8 cellular contexts compared by ENCODE assay signal in the genomic region with DNA sequence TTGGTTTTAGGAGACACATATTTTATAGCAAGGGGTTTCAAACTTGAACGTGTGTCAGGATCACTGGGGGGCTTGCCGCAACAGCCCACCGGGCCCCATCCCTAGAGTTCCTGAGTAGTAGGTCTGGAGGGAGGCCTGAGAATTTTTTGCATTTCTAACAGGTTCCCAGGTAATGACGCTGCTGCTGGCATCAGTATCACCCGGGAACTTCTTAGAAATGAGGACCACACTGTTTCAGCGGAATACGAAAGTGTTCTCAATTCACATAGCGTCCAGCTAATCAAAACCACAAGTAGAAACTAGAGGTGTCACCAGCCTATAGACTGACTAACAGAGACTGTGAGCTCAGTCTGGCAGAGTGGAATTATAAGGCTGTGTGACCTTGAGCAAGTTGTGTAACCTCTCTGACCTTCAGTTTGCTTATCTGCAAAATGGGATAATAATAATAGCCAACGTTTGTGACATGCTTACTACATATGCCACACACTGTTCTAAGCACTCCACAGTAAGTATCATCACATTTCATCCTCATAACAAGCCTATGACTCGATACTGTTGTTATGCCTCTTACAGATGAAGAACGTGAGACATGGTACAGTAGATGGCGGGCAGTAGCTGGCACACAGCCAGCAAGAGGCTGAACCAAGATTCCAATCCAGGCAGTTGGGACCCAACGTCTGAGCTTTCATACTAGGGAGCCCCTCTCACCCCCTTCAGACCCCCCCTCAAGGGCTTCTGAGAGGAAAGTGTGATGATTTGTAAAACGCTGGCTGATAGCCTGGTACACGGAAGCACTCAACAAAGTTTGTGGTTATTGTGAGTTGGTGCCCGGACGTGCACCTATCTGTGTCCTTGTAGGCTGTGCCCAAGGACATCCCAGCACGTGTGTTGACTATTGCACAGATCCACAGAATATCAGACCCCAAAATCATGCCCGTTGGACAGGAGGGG. TPM values are rescaled to one million over a fixed set of nuclear protein-coding genes. Genes with fewer than 3 reads are reported as not detected.
DNase-seq lines count a peak whose midpoint lies in the region; ATAC-seq and TF ChIP-seq lines count a peak whose summit lies in the region.
"Had no signal": no experiment of that assay in that cellular context is flagged by ENCODE, and none has a peak within 500 bp of the region (broad histone marks: within the 10 kb centered on the region; RNA-seq: fewer than 3 reads in every experiment).

No MANE protein-coding gene starts in this region.

- no peaks in the 10 kb centered on the region for H3K79me2 ChIP-seq in hepatocyte

- no peaks in the 10 kb centered on the region for H3K9me3 Mint-ChIP-seq in stimulated activated naive CD8-positive, alpha-beta T cell treated with anti-CD3 and anti-CD28 coated beads, Interleukin-15, Interleukin-2, amounts not matched to agents 100 ng/mL and 50 ng/mL, for 24 hours

- peak overlapping the region; percentile 89 for H3K27ac Mint-ChIP-seq in stimulated activated naive CD8-positive, alpha-beta T cell treated with anti-CD3 and anti-CD28 coated beads, Interleukin-15, Interleukin-2, amounts not matched to agents 100 ng/mL and 50 ng/mL, for 24 hours

- no peaks in the 10 kb centered on the region for H3K9me3 ChIP-seq in hepatocyte (ENCODE audit: low read depth)

- H3K4me1 Mint-ChIP-seq in stimulated activated naive CD8-positive, alpha-beta T cell treated with anti-CD3 and anti-CD28 coated beads, Interleukin-15, Interleukin-2, amounts not matched to agents 100 ng/mL and 50 ng/mL, for 24 hours (ENCODE audit: low read depth), result peaks cover 73% of the 10 kb centered on the region

- H3K4me3 ChIP-seq in hepatocyte, result no peak overlapping the region

- no peaks in the 10 kb centered on the region for H3K27me3 Mint-ChIP-seq in stimulated activated naive CD8-positive, alpha-beta T cell treated with anti-CD3 and anti-CD28 coated beads, Interleukin-15, Interleukin-2, amounts not matched to agents 100 ng/mL and 50 ng/mL, for 24 hours

- H3K27me3 ChIP-seq in hepatocyte, result no peaks in the 10 kb centered on the region

- peak; percentile 36 for DNase-seq in M059J (ENCODE audit: low read depth)
- DNase-seq in activated CD8-positive, alpha-beta memory T cell treated with anti-CD3 and anti-CD28 coated beads, Interleukin-2, amount 50 U/mL, for 48 hours, result peak; percentile 77
- no peak for DNase-seq in hepatocyte (ENCODE audit: low spot score)
- no peak for DNase-seq in NCI-H1417 (lab: John Stamatoyannopoulos, UW)
- DNase-seq: occipital lobe had no signal

- H2AFZ ChIP-seq in hepatocyte, result no peak overlapping the region

- H3K27ac ChIP-seq in hepatocyte, result peak overlapping the region; percentile 66

- no peaks in the 10 kb centered on the region for H3K36me3 ChIP-seq in hepatocyte (replicated peaks; ENCODE audit: insufficient read depth, low read depth)

- H3K36me3 Mint-ChIP-seq in stimulated activated naive CD8-positive, alpha-beta T cell treated with anti-CD3 and anti-CD28 coated beads, Interleukin-15, Interleukin-2, amounts not matched to agents 100 ng/mL and 50 ng/mL, for 24 hours (ENCODE audit: low read depth), result no peaks in the 10 kb centered on the region

- H4K20me1 ChIP-seq in hepatocyte (ENCODE audit: insufficient read depth, poor library complexity, severe bottlenecking), result no peaks in the 10 kb centered on the region

- no peak for ATAC-seq in GM19035 (IDR thresholded peaks at IDR 0.05; ENCODE audit: unreplicated experiment)
- no peak for ATAC-seq in GM21381 (IDR thresholded peaks at IDR 0.05; ENCODE audit: unreplicated experiment)

- H3K4me3 Mint-ChIP-seq in stimulated activated naive CD8-positive, alpha-beta T cell treated with anti-CD3 and anti-CD28 coated beads, Interleukin-15, Interleukin-2, amounts not matched to agents 100 ng/mL and 50 ng/mL, for 24 hours, result peak overlapping the region; percentile 73

- H3K9me2 ChIP-seq in hepatocyte (replicated peaks; ENCODE audit: insufficient read depth), result no peaks in the 10 kb centered on the region

- peak overlapping the region; percentile 68 for H3K4me2 ChIP-seq in hepatocyte

- WGBS in hepatocyte (ENCODE audit: low lambda C conversion rate, missing lambda C conversion rate), result 73% methylated on average over 19 of the region's 19 CpGs

- no peaks in the 10 kb centered on the region for H3K4me1 ChIP-seq in hepatocyte (ENCODE audit: insufficient read depth)

- no peak for TF ChIP-seq CTCF in hepatocyte (IDR thresholded peaks at IDR 0.05; ENCODE audit: poor library complexity)

RNA-seq across cellular contexts. Expression of gene ICAM2, which starts 4.6 kb away (rescaled TPM):
- total RNA-seq in M059J (2014; rRNA removed; shearing (Covaris generic)), result 0.84 and 1.0 TPM in 2 replicates
- total RNA-seq in hepatocyte, result 6.0 and 8.4 TPM in 2 replicates
- polyA plus RNA-seq in hepatocyte, result 2.7 and 3.4 TPM in 2 replicates

RNA-seq across cellular contexts. Expression of gene PRR29, which starts 26.9 kb away (rescaled TPM):
- total RNA-seq in M059J (2014; rRNA removed; shearing (Covaris generic)), result 0.05 TPM in 1 of 2 replicates, not detected in the other
- 0.13 and 0.36 TPM in 2 replicates for total RNA-seq in hepatocyte
- 0.62 and 1.4 TPM in 2 replicates for polyA plus RNA-seq in hepatocyte

RNA-seq across cellular contexts. Expression of gene SCN4A, which starts 52.3 kb away (rescaled TPM):
- total RNA-seq in M059J (2014; rRNA removed; shearing (Covaris generic)), result not detected in 2 replicates
- under 0.01 and 0.07 TPM in 2 replicates for total RNA-seq in hepatocyte
- polyA plus RNA-seq in hepatocyte, result not detected in 2 replicates
- total RNA-seq: occipital lobe had no signal

Comparison
In these comparisons a context has a peak if more than half of its experiments do, and no peak if none do; other contexts are left out.
1. DNase-seq: peak in M059J (single experiment) and activated CD8-positive, alpha-beta memory T cell treated with anti-CD3 and anti-CD28 coated beads, Interleukin-2, amount 50 U/mL, for 48 hours (single experiment); none in hepatocyte (single experiment) and NCI-H1417 (0 of 3).